9 cellular contexts compared by ENCODE assay signal in the genomic region with DNA sequence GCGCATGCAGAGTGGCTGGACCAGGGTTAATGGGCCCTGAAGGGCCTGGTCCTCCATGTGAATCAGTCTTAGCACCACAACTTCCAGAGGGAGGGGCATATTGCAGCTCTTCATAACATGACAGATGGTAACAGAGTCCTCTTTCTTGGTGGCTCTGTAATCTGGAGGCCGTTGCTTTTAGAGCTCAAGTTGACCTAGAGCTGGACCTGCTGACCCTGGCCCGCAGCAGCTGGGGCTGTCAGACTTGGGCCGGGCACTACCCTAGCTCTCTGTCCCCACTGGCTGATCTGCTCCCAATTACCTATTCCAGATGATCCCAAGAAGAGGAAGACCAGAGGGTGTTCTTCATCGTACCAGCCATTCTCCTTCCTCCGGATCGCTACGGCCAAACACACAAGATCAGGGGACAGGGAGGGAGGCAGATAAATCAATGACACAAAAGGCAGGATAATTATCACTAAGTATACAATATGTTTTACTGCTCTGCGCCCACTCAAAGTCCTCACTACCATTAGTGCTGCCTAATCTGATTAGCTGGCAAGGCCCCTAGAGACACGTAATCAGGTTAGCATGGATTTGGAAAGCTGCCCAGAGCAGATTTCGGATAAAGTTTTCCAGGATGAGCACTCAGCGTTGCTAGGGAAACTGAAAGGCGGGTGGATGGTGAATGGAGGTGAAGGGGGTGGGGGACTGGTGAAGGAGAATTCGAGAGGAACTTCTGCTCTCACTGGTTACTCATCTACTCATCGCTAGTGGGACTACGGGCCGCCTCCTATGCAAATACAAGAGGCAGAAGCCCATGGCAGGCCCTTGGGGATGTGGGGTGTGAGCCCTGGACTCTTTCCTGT.
DNase-seq lines count a peak whose midpoint lies in the region; ATAC-seq and TF ChIP-seq lines count a peak whose summit lies in the region.
"Had no signal": no experiment of that assay in that cellular context is flagged by ENCODE, and none has a peak within 500 bp of the region (broad histone marks: within the 10 kb centered on the region; RNA-seq: fewer than 3 reads in every experiment).

No MANE protein-coding gene starts in this region.

- H3K4me1 ChIP-seq in left lung = no peaks in the 10 kb centered on the region
- no peaks in the 10 kb centered on the region for H3K4me1 ChIP-seq in right lobe of liver

- H3K4me3 Mint-ChIP-seq in activated B cell treated with CpG ODN at 0.5 μM for 24 hours = no peak overlapping the region
- H3K4me3 Mint-ChIP-seq: activated CD8-positive, alpha-beta memory T cell treated with anti-CD3 and anti-CD28 coated beads, Interleukin-2, amount 10 ng/mL, durations not matched to agents 7 days and 5 days had no signal

- H3K4me1 Mint-ChIP-seq in activated B cell treated with CpG ODN at 0.5 μM for 24 hours = peaks cover 7% of the 10 kb centered on the region
- H3K4me1 Mint-ChIP-seq: activated CD8-positive, alpha-beta memory T cell treated with anti-CD3 and anti-CD28 coated beads, Interleukin-2, amount 10 ng/mL, durations not matched to agents 7 days and 5 days had no signal

- H3K9me3 ChIP-seq in left lung = no peaks in the 10 kb centered on the region
- no peaks in the 10 kb centered on the region for H3K9me3 ChIP-seq in right lobe of liver

- ATAC-seq in activated B cell treated with CpG ODN at 0.5 μM for 24 hours (ENCODE audit: low read depth) (peak; percentile 45), left lung (peak; percentile 69), right lobe of liver (no peak), HG02623 (IDR thresholded peaks at IDR 0.05; ENCODE audit: unreplicated experiment) (no peak)
- ATAC-seq: activated CD8-positive, alpha-beta memory T cell treated with anti-CD3 and anti-CD28 coated beads, Interleukin-2, amount 10 ng/mL, durations not matched to agents 7 days and 5 days had no signal

- H3K36me3 Mint-ChIP-seq in activated B cell treated with CpG ODN at 0.5 μM for 24 hours (ENCODE audit: low read depth) = peaks cover 75% of the 10 kb centered on the region
- H3K36me3 Mint-ChIP-seq: activated CD8-positive, alpha-beta memory T cell treated with anti-CD3 and anti-CD28 coated beads, Interleukin-2, amount 10 ng/mL, durations not matched to agents 7 days and 5 days had no signal

- CTCF ChIA-PET in activated B cell treated with CpG ODN at 0.5 μM for 24 hours (lab: Charles Lee) = no interaction called here

- no peaks in the 10 kb centered on the region for H3K9me3 Mint-ChIP-seq in activated B cell treated with CpG ODN at 0.5 μM for 24 hours

- no peak overlapping the region for H3K27ac ChIP-seq in left lung
- H3K27ac ChIP-seq in right lobe of liver = no peak overlapping the region

- DNase-seq in DMS153 (lab: John Stamatoyannopoulos, UW) (peak; percentile 99), NCI-H128 (lab: John Stamatoyannopoulos, UW; ENCODE audit: unreplicated experiment) (peak; percentile 100), activated B cell treated with CpG ODN at 0.5 μM for 24 hours (no peak), left lung (no peak), NOMO-1 (lab: John Stamatoyannopoulos, UW; ENCODE audit: unreplicated experiment in 2 of 2) (no peak), right lobe of liver (no peak)
- no peak for DNase-seq in activated naive CD4-positive, alpha-beta T cell treated with anti-CD3 and anti-CD28 coated beads, Interleukin-2, amount 50 U/mL, for 16 hours
- DNase-seq: activated CD8-positive, alpha-beta memory T cell treated with anti-CD3 and anti-CD28 coated beads, Interleukin-2, amount 10 ng/mL, durations not matched to agents 7 days and 5 days had no signal

- no peaks in the 10 kb centered on the region for H3K27me3 ChIP-seq in left lung
- H3K27me3 ChIP-seq in right lobe of liver = no peaks in the 10 kb centered on the region

- no peak overlapping the region for H3K4me3 ChIP-seq in left lung
- no peak overlapping the region for H3K4me3 ChIP-seq in right lobe of liver

- TF ChIP-seq CTCF in activated B cell treated with CpG ODN at 0.5 μM for 24 hours (IDR thresholded peaks at IDR 0.05) = no peak
- no peak for TF ChIP-seq CTCF in left lung (IDR thresholded peaks at IDR 0.05)
- no peak for TF ChIP-seq CTCF in right lobe of liver (IDR thresholded peaks at IDR 0.05)

- H3K36me3 ChIP-seq in left lung (peaks cover 0 to 83% of the 10 kb centered on the region in 2 donors), right lobe of liver (peaks cover 0 to 5% (median 0%) of the 10 kb centered on the region in 4 donors)

- WGBS in right lobe of liver (ENCODE audit: insufficient coverage, low coverage, low lambda C conversion rate, missing lambda C conversion rate) = 80% methylated on average over 14 of the region's 17 CpGs

- POLR2A ChIA-PET in activated B cell treated with CpG ODN at 0.5 μM for 24 hours (lab: Charles Lee) = no interaction called here

- no peak overlapping the region for H3K27ac Mint-ChIP-seq in activated B cell treated with CpG ODN at 0.5 μM for 24 hours
- H3K27ac Mint-ChIP-seq: activated CD8-positive, alpha-beta memory T cell treated with anti-CD3 and anti-CD28 coated beads, Interleukin-2, amount 10 ng/mL, durations not matched to agents 7 days and 5 days had no signal

- H3K27me3 Mint-ChIP-seq in activated B cell treated with CpG ODN at 0.5 μM for 24 hours = no peaks in the 10 kb centered on the region
- H3K27me3 Mint-ChIP-seq: activated CD8-positive, alpha-beta memory T cell treated with anti-CD3 and anti-CD28 coated beads, Interleukin-2, amount 10 ng/mL, durations not matched to agents 7 days and 5 days had no signal

- intact Hi-C loops in activated B cell treated with CpG ODN at 0.5 μM for 24 hours (cut with micrococcal nuclease) (no loop called here), left lung (cut with DNase I) (no loop called here), right lobe of liver (cut with DNase I) (no loop called here)

- TF ChIP-seq POLR2A in right lobe of liver (IDR thresholded peaks at IDR 0.05) = no peak

Comparison
In these comparisons a context has a peak if more than half of its experiments do, and no peak if none do; other contexts are left out.
1. DNase-seq: peak in DMS153 (single experiment) and NCI-H128 (single experiment); none in activated B cell treated with CpG ODN at 0.5 μM for 24 hours (single experiment), left lung (0 of 2), NOMO-1 (0 of 2), right lobe of liver (0 of 3) and activated naive CD4-positive, alpha-beta T cell treated with anti-CD3 and anti-CD28 coated beads, Interleukin-2, amount 50 U/mL, for 16 hours (single experiment).
2. ATAC-seq: peak in activated B cell treated with CpG ODN at 0.5 μM for 24 hours (single experiment) and left lung (single experiment); none in right lobe of liver (0 of 4) and HG02623 (single experiment).